8 cellular contexts compared by ENCODE assay signal in genomic region chr1:23485002-23485332, GRCh38. TPM values are rescaled to one million over a fixed set of nuclear protein-coding genes. Genes with fewer than 3 reads are reported as not detected.
DNase-seq lines count a peak whose midpoint lies in the region; TF ChIP-seq lines count a peak whose summit lies in the region.

No MANE protein-coding gene starts in this region.

- H3K79me2 ChIP-seq in KMS-11 (ENCODE audit: insufficient read depth, low read depth): no peaks in the 10 kb centered on the region

- no peak overlapping the region for H3K9ac ChIP-seq in KMS-11

- peak overlapping the region; percentile 47; the same call in 1 of the 2 replicates for H2AFZ ChIP-seq in KMS-11 (ENCODE audit: low read depth)

- no peaks in the 10 kb centered on the region for H4K20me1 ChIP-seq in KMS-11 (ENCODE audit: insufficient read depth)

- peaks cover 12% of the 10 kb centered on the region for H3K27me3 Mint-ChIP-seq in neural crest cell (ENCODE audit: low read depth)

- H3K4me2 ChIP-seq in KMS-11: peak overlapping the region; percentile 72

- DNase-seq in AG10803 (ENCODE audit: low read depth) (no peak), neural crest cell (ENCODE audit: low read depth, low spot score) (no peak), kidney tubule cell (ENCODE audit: low spot score) (no peak), medulla oblongata (ENCODE audit: extremely low spot score) (no peak), mesenteric fat pad (ENCODE audit: low spot score) (no peak)
- no peak for DNase-seq in activated effector memory CD4-positive, alpha-beta T cell treated with anti-CD3 and anti-CD28 coated beads, Interleukin-2, amount 50 U/mL, for 16 hours

- TF ChIP-seq CTCF in AG10803 (conservative IDR thresholded peaks at IDR 0.05; ENCODE audit: low read length) (no peak), KMS-11 (conservative IDR thresholded peaks at IDR 0.05; ENCODE audit: low read depth, low read length) (no peak), neural crest cell (conservative IDR thresholded peaks at IDR 0.05) (no peak)

- H3K27ac Mint-ChIP-seq in neural crest cell (ENCODE audit: unreplicated experiment): no peak overlapping the region

- no peaks in the 10 kb centered on the region for H3K36me3 Mint-ChIP-seq in neural crest cell (ENCODE audit: low read depth)

- H3K9me3 Mint-ChIP-seq in neural crest cell: no peaks in the 10 kb centered on the region

- H3K36me3 ChIP-seq in KMS-11 (ENCODE audit: insufficient read depth): no peaks in the 10 kb centered on the region

- H3K27me3 ChIP-seq in KMS-11 (ENCODE audit: insufficient read depth, low read depth): peaks cover 7% of the 10 kb centered on the region

- H3K4me3 ChIP-seq in AG10803 (ENCODE audit: low read length) (peak overlapping the region; percentile 80), KMS-11 (IDR thresholded peaks at IDR 0.05; ENCODE audit: insufficient read depth, low read depth, low read length) (no peak overlapping the region)

- peak overlapping the region; percentile 93 for H3K4me3 Mint-ChIP-seq in neural crest cell

- H3K4me1 ChIP-seq in KMS-11 (ENCODE audit: low read depth, poor library complexity, severe bottlenecking): peaks cover 7% of the 10 kb centered on the region

- H3K27ac ChIP-seq in KMS-11 (no peak overlapping the region), cingulate gyrus (ENCODE audit: low read depth, low read length) (peak overlapping the region; percentile 65)

- H3K4me1 Mint-ChIP-seq in neural crest cell: peaks cover 45% of the 10 kb centered on the region

RNA-seq across cellular contexts. Expression of gene ASAP3, which starts 1.0 kb away (rescaled TPM):
- 45.5 and 45.8 TPM in 2 replicates for total RNA-seq in neural crest cell
- total RNA-seq in mesenteric fat pad: 37.6 TPM

RNA-seq across cellular contexts. Expression of gene E2F2, which starts 46.1 kb away (rescaled TPM):
- total RNA-seq in neural crest cell: 23.5 and 23.7 TPM in 2 replicates
- total RNA-seq in mesenteric fat pad: 0.29 TPM

Comparison
In these comparisons a context has a peak if more than half of its experiments do, and no peak if none do; other contexts are left out.
1. RNA of gene E2F2, which starts 46.1 kb away (total RNA-seq): 23.5 to 23.7 TPM in neural crest cell; 0.29 TPM in mesenteric fat pad (single experiment); every median in the first group is over 10 times any median in the second.